In genomic region chr17:38994026-38994425, GRCh38 we compare ENCODE assay signal across 31 cellular contexts. TPM values are rescaled to one million over a fixed set of nuclear protein-coding genes. Genes with fewer than 3 reads are reported as not detected.
DNase-seq lines count a peak whose midpoint lies in the region; ATAC-seq and TF ChIP-seq lines count a peak whose summit lies in the region.
"Had no signal": no experiment of that assay in that cellular context is flagged by ENCODE, and none has a peak within 500 bp of the region (broad histone marks: within the 10 kb centered on the region; RNA-seq: fewer than 3 reads in every experiment).

No MANE protein-coding gene starts in this region.

- peaks cover 26% of the 10 kb centered on the region for H3K9me3 ChIP-seq in left ventricle myocardium inferior (replicated peaks)
- peaks cover 0 to 26% of the 10 kb centered on the region in 2 donors for H3K9me3 ChIP-seq in right atrium auricular region
- no peaks in the 10 kb centered on the region for H3K9me3 ChIP-seq in thyroid gland

- peak overlapping the region; percentile 65 for H3K27ac ChIP-seq in left ventricle myocardium inferior (replicated peaks)
- H3K27ac ChIP-seq in right atrium auricular region: no peak overlapping the region
- H3K27ac ChIP-seq in thyroid gland: no peak overlapping the region
- H3K27ac ChIP-seq: 22Rv1, C4-2B, RWPE1 had no signal

- H3K27me3 ChIP-seq in left ventricle myocardium inferior (ENCODE audit: low read depth) (no peaks in the 10 kb centered on the region), right atrium auricular region (no peaks in the 10 kb centered on the region), thyroid gland (no peaks in the 10 kb centered on the region)

- DNase-seq in DMS153 (lab: John Stamatoyannopoulos, UW): peak; percentile 19
- no peak for DNase-seq in DMS153 treated with DMSO at 0.1 percent for 48 hours (lab: John Stamatoyannopoulos, UW; ENCODE audit: unreplicated experiment)
- no peak for DNase-seq in left ventricle myocardium inferior
- DNase-seq in right atrium auricular region (ENCODE audit: low spot score): no peak
- peak; percentile 21 for DNase-seq in NCI-H774 (lab: John Stamatoyannopoulos, UW)
- DNase-seq in NCI-H146 (lab: John Stamatoyannopoulos, UW): no peak
- DNase-seq in thyroid gland: no peak
- DNase-seq: Caco-2; CD8-positive, alpha-beta T cell; H9; IMR-90; KG1; MM.1S; NCI-H1417 treated with DMSO at 0.1 percent for 48 hours; NCI-H187; NCI-H2171 treated with DMSO at 0.1 percent for 48 hours; NCI-H446; NCI-H524 treated with DMSO at 0.1 percent for 48 hours; NCI-H82; SHP77; T-cell had no signal

- TF ChIP-seq CTCF in left ventricle myocardium inferior (IDR thresholded peaks at IDR 0.05; ENCODE audit: borderline replicate concordance): no peak
- TF ChIP-seq CTCF in right atrium auricular region (IDR thresholded peaks at IDR 0.05): no peak
- no peak for TF ChIP-seq CTCF in thyroid gland (IDR thresholded peaks at IDR 0.05)

- 20 to 60% methylated on average over 2 of the region's 2 CpGs for WGBS in thyroid gland, 2 donors

- H3K4me1 ChIP-seq in left ventricle myocardium inferior (peaks cover 6% of the 10 kb centered on the region), right atrium auricular region (no peaks in the 10 kb centered on the region), thyroid gland (no peaks in the 10 kb centered on the region)
- H3K4me1 ChIP-seq: Caco-2 had no signal

- no peak for TF ChIP-seq POLR2A in thyroid gland (IDR thresholded peaks at IDR 0.05)

- intact Hi-C loops in left ventricle myocardium inferior (cut with micrococcal nuclease) (no loop called here), thyroid gland (cut with DNase I) (no loop called here)

- H3K36me3 ChIP-seq in left ventricle myocardium inferior (peaks cover 10% of the 10 kb centered on the region), right atrium auricular region (no peaks in the 10 kb centered on the region), thyroid gland (no peaks in the 10 kb centered on the region)

- ATAC-seq in HG02763 (IDR thresholded peaks at IDR 0.05; ENCODE audit: unreplicated experiment): no peak
- ATAC-seq: CD8-positive, alpha-beta T cell; GM23338; Panc1; T-cell had no signal

- H3K4me3 ChIP-seq in left ventricle myocardium inferior: no peak overlapping the region
- no peak overlapping the region for H3K4me3 ChIP-seq in right atrium auricular region
- H3K4me3 ChIP-seq in thyroid gland (replicated peaks in 1 of 3): no peak overlapping the region
- H3K4me3 ChIP-seq: GM23338 had no signal

RNA-seq across cellular contexts. Expression of gene FBXO47, which starts 26.8 kb away (rescaled TPM):
- not detected for total RNA-seq in left ventricle myocardium inferior
- not detected for total RNA-seq in right atrium auricular region
- not detected for total RNA-seq in thyroid gland
- total RNA-seq: B cell; Caco-2; CD8-positive, alpha-beta T cell; Daoy; G401; GM23338; H9; SK-MEL-5; T-cell had no signal

Comparison
In these comparisons a context has a peak if more than half of its experiments do, and no peak if none do; other contexts are left out.
1. DNase-seq: peak in DMS153 (single experiment) and NCI-H774 (single experiment); none in DMS153 treated with DMSO at 0.1 percent for 48 hours (single experiment), left ventricle myocardium inferior (single experiment), right atrium auricular region (single experiment), NCI-H146 (single experiment) and thyroid gland (0 of 2).